Comparison of ENCODE assay signal across 1 cellular context in the genomic region with DNA sequence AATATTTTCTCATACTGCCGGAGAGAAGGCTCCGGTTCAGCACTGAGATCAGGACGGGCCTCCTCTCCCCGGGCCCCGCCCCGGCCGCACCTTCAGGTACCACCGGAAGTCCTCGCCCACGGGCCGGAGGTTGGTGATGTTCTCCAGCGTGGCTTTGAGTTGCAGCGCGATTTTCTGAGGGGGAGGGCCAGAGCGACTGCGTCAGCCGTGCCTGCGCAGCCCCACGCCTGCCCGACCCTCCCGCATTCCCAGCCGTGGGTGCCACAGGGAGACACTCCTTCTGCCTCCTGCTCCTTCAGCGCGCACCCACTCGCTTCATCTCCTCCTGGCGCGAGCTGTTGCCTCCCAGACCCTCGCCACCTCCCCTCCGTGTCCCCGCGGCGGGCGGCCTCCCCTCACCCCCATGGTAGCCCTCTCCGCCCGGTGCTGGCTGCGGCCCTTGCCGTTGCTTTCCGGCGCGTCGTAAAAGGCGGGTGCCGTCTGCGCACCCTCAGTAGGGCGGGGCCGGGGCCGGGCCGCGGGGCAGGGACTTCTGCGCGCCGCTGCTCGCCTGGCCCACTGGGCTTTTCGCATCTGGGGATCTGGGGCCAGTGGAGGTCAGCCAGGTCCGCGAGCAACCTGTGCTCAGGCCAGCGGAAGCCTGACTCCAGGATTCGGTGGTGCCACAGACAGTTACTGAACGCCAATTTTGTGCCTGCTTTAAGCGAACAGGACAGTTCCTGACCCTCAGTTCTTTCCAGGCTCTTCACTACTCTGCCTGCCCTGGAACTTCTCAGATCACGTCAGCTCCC.
TF ChIP-seq lines count a peak whose summit lies in the region.

A gene (minus strand): TSS at position 464 of the 791 bp plus-strand sequence. CDS start 59 bp downstream, at position 405.

TF ChIP-seq in HepG2, 621 proteins besides CTCF, POLR2A, EP300 and RAD21 (continued from another document and continues in another):
- TF ChIP-seq, protein P1, sequence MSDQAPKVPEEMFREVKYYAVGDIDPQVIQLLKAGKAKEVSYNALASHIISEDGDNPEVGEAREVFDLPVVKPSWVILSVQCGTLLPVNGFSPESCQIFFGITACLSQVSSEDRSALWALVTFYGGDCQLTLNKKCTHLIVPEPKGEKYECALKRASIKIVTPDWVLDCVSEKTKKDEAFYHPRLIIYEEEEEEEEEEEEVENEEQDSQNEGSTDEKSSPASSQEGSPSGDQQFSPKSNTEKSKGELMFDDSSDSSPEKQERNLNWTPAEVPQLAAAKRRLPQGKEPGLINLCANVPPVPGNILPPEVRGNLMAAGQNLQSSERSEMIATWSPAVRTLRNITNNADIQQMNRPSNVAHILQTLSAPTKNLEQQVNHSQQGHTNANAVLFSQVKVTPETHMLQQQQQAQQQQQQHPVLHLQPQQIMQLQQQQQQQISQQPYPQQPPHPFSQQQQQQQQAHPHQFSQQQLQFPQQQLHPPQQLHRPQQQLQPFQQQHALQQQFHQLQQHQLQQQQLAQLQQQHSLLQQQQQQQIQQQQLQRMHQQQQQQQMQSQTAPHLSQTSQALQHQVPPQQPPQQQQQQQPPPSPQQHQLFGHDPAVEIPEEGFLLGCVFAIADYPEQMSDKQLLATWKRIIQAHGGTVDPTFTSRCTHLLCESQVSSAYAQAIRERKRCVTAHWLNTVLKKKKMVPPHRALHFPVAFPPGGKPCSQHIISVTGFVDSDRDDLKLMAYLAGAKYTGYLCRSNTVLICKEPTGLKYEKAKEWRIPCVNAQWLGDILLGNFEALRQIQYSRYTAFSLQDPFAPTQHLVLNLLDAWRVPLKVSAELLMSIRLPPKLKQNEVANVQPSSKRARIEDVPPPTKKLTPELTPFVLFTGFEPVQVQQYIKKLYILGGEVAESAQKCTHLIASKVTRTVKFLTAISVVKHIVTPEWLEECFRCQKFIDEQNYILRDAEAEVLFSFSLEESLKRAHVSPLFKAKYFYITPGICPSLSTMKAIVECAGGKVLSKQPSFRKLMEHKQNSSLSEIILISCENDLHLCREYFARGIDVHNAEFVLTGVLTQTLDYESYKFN (CRISPR knock-in tag; conservative IDR thresholded peaks at IDR 0.05) = peak; percentile 68
- TF ChIP-seq RBAK (CRISPR knock-in tag; IDR thresholded peaks at IDR 0.05) = no peak; the same call in 1 of the 2 replicates
- 0 out of 2 replicates have a peak, but pooled peaks have one; percentile 31 for TF ChIP-seq SIX4 (CRISPR knock-in tag; IDR thresholded peaks at IDR 0.05)
- TF ChIP-seq, protein P2, sequence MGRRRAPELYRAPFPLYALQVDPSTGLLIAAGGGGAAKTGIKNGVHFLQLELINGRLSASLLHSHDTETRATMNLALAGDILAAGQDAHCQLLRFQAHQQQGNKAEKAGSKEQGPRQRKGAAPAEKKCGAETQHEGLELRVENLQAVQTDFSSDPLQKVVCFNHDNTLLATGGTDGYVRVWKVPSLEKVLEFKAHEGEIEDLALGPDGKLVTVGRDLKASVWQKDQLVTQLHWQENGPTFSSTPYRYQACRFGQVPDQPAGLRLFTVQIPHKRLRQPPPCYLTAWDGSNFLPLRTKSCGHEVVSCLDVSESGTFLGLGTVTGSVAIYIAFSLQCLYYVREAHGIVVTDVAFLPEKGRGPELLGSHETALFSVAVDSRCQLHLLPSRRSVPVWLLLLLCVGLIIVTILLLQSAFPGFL (CRISPR knock-in tag; IDR thresholded peaks at IDR 0.05) = 0 out of 2 replicates have a peak, but pooled peaks have one; percentile 83
- TF ChIP-seq, protein P3, sequence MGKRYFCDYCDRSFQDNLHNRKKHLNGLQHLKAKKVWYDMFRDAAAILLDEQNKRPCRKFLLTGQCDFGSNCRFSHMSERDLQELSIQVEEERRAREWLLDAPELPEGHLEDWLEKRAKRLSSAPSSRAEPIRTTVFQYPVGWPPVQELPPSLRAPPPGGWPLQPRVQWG (CRISPR knock-in tag; IDR thresholded peaks at IDR 0.05; ENCODE audit: borderline replicate concordance, low read depth) = no peak
- peak; percentile 67 for TF ChIP-seq ZNF124 (CRISPR knock-in tag; IDR thresholded peaks at IDR 0.05)
- TF ChIP-seq ELF4 (CRISPR knock-in tag; IDR thresholded peaks at IDR 0.05; ENCODE audit: borderline replicate concordance) = 0 out of 2 replicates have a peak, but pooled peaks have one; percentile 47
- peak; percentile 19 for TF ChIP-seq PHF5A (CRISPR knock-in tag; IDR thresholded peaks at IDR 0.05; ENCODE audit: low read depth, unreplicated experiment)
- TF ChIP-seq, protein P4, sequence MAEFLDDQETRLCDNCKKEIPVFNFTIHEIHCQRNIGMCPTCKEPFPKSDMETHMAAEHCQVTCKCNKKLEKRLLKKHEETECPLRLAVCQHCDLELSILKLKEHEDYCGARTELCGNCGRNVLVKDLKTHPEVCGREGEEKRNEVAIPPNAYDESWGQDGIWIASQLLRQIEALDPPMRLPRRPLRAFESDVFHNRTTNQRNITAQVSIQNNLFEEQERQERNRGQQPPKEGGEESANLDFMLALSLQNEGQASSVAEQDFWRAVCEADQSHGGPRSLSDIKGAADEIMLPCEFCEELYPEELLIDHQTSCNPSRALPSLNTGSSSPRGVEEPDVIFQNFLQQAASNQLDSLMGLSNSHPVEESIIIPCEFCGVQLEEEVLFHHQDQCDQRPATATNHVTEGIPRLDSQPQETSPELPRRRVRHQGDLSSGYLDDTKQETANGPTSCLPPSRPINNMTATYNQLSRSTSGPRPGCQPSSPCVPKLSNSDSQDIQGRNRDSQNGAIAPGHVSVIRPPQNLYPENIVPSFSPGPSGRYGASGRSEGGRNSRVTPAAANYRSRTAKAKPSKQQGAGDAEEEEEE (CRISPR knock-in tag; IDR thresholded peaks at IDR 0.05; ENCODE audit: borderline replicate concordance) = no peak
- TF ChIP-seq, protein P5, sequence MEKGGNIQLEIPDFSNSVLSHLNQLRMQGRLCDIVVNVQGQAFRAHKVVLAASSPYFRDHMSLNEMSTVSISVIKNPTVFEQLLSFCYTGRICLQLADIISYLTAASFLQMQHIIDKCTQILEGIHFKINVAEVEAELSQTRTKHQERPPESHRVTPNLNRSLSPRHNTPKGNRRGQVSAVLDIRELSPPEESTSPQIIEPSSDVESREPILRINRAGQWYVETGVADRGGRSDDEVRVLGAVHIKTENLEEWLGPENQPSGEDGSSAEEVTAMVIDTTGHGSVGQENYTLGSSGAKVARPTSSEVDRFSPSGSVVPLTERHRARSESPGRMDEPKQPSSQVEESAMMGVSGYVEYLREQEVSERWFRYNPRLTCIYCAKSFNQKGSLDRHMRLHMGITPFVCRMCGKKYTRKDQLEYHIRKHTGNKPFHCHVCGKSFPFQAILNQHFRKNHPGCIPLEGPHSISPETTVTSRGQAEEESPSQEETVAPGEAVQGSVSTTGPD (CRISPR knock-in tag; IDR thresholded peaks at IDR 0.05) = 0 out of 2 replicates have a peak, but pooled peaks have one; percentile 0
- TF ChIP-seq, protein P6, sequence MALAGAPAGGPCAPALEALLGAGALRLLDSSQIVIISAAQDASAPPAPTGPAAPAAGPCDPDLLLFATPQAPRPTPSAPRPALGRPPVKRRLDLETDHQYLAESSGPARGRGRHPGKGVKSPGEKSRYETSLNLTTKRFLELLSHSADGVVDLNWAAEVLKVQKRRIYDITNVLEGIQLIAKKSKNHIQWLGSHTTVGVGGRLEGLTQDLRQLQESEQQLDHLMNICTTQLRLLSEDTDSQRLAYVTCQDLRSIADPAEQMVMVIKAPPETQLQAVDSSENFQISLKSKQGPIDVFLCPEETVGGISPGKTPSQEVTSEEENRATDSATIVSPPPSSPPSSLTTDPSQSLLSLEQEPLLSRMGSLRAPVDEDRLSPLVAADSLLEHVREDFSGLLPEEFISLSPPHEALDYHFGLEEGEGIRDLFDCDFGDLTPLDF (CRISPR knock-in tag; IDR thresholded peaks at IDR 0.05) = peak; percentile 88
- peak; percentile 69; the same call in 1 of the 2 replicates for TF ChIP-seq ZNF879 (CRISPR knock-in tag; IDR thresholded peaks at IDR 0.05)
- TF ChIP-seq HMGA1 (CRISPR knock-in tag; conservative IDR thresholded peaks at IDR 0.05) = no peak
- no peak for TF ChIP-seq MAFK (conservative IDR thresholded peaks at IDR 0.05 in 1 of 2, IDR thresholded peaks at IDR 0.05 in 1 of 2; ENCODE audit: low read length in 2 of 2)
- TF ChIP-seq, protein P7, sequence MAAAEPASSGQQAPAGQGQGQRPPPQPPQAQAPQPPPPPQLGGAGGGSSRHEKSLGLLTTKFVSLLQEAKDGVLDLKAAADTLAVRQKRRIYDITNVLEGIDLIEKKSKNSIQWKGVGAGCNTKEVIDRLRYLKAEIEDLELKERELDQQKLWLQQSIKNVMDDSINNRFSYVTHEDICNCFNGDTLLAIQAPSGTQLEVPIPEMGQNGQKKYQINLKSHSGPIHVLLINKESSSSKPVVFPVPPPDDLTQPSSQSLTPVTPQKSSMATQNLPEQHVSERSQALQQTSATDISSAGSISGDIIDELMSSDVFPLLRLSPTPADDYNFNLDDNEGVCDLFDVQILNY (CRISPR knock-in tag; conservative IDR thresholded peaks at IDR 0.05) = peak; percentile 71
- TF ChIP-seq ZNF570 (CRISPR knock-in tag; IDR thresholded peaks at IDR 0.05; ENCODE audit: borderline replicate concordance) = no peak
- TF ChIP-seq FOXK2 (IDR thresholded peaks at IDR 0.05) = no peak
- no peak for TF ChIP-seq ZNF841 (CRISPR knock-in tag; IDR thresholded peaks at IDR 0.05; ENCODE audit: borderline replicate concordance)
- TF ChIP-seq GPN1 (CRISPR knock-in tag; IDR thresholded peaks at IDR 0.05; ENCODE audit: borderline replicate concordance) = no peak
- TF ChIP-seq, protein P8, sequence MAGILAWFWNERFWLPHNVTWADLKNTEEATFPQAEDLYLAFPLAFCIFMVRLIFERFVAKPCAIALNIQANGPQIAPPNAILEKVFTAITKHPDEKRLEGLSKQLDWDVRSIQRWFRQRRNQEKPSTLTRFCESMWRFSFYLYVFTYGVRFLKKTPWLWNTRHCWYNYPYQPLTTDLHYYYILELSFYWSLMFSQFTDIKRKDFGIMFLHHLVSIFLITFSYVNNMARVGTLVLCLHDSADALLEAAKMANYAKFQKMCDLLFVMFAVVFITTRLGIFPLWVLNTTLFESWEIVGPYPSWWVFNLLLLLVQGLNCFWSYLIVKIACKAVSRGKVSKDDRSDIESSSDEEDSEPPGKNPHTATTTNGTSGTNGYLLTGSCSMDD (CRISPR knock-in tag; IDR thresholded peaks at IDR 0.05) = peak; percentile 57; the same call in 1 of the 2 replicates
- peak; percentile 56; the same call in 1 of the 2 replicates for TF ChIP-seq ARHGAP35 (CRISPR knock-in tag; IDR thresholded peaks at IDR 0.05; ENCODE audit: borderline replicate concordance)
- TF ChIP-seq ZFP62 (CRISPR knock-in tag; IDR thresholded peaks at IDR 0.05) = no peak
- peak; percentile 70; the same call in 1 of the 2 replicates for TF ChIP-seq ARNTL (CRISPR knock-in tag; IDR thresholded peaks at IDR 0.05)
- TF ChIP-seq SMARCC2 (IDR thresholded peaks at IDR 0.05) = no peak
- peak; percentile 66 for TF ChIP-seq POGZ (CRISPR knock-in tag; IDR thresholded peaks at IDR 0.05)
- TF ChIP-seq, protein P9, sequence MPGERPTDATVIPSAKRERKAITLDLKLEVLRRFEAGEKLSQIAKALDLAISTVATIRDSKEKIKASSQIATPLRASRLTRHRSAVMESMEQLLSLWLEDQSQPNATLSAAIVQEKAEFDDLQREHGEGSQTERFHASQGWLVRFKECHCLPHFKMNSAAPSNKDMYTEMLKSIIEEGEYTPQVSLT (CRISPR knock-in tag; IDR thresholded peaks at IDR 0.05; ENCODE audit: borderline replicate concordance, low read depth) = no peak
- TF ChIP-seq, protein P10, sequence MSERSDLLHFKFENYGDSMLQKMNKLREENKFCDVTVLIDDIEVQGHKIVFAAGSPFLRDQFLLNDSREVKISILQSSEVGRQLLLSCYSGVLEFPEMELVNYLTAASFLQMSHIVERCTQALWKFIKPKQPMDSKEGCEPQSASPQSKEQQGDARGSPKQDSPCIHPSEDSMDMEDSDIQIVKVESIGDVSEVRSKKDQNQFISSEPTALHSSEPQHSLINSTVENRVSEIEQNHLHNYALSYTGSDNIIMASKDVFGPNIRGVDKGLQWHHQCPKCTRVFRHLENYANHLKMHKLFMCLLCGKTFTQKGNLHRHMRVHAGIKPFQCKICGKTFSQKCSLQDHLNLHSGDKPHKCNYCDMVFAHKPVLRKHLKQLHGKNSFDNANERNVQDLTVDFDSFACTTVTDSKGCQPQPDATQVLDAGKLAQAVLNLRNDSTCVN (CRISPR knock-in tag; IDR thresholded peaks at IDR 0.05; ENCODE audit: borderline replicate concordance) = peak; percentile 50; the same call in 1 of the 2 replicates
- no peak for TF ChIP-seq MTA3 (CRISPR knock-in tag; IDR thresholded peaks at IDR 0.05)
- TF ChIP-seq ZNF816 (CRISPR knock-in tag; IDR thresholded peaks at IDR 0.05; ENCODE audit: borderline replicate concordance) = peak; percentile 78; the same call in 1 of the 2 replicates
- no peak for TF ChIP-seq MAFG (CRISPR knock-in tag; IDR thresholded peaks at IDR 0.05)
- TF ChIP-seq ONECUT2 (CRISPR knock-in tag; IDR thresholded peaks at IDR 0.05) = no peak
- TF ChIP-seq ZNF782 (CRISPR knock-in tag; IDR thresholded peaks at IDR 0.05; ENCODE audit: borderline replicate concordance) = peak; percentile 87; the same call in 1 of the 2 replicates
- TF ChIP-seq ZNF230 (CRISPR knock-in tag; IDR thresholded peaks at IDR 0.05) = peak; percentile 50; the same call in 1 of the 2 replicates
- 0 out of 2 replicates have a peak, but pooled peaks have one; percentile 27 for TF ChIP-seq ZNF446 (CRISPR knock-in tag; IDR thresholded peaks at IDR 0.05)
- TF ChIP-seq TBX2 (CRISPR knock-in tag; IDR thresholded peaks at IDR 0.05; ENCODE audit: borderline replicate concordance) = peak; percentile 88
- TF ChIP-seq TBP (CRISPR knock-in tag; IDR thresholded peaks at IDR 0.05) = no peak
- no peak for TF ChIP-seq ZFAT (CRISPR knock-in tag; conservative IDR thresholded peaks at IDR 0.05)
- peak; percentile 68; the same call in 1 of the 2 replicates for TF ChIP-seq ETV6 (CRISPR knock-in tag; conservative IDR thresholded peaks at IDR 0.05)
- TF ChIP-seq, protein P11, sequence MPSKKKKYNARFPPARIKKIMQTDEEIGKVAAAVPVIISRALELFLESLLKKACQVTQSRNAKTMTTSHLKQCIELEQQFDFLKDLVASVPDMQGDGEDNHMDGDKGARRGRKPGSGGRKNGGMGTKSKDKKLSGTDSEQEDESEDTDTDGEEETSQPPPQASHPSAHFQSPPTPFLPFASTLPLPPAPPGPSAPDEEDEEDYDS (CRISPR knock-in tag; IDR thresholded peaks at IDR 0.05) = peak; percentile 87
- no peak for TF ChIP-seq PAF1 (CRISPR knock-in tag; IDR thresholded peaks at IDR 0.05)
- peak; percentile 87 for TF ChIP-seq ZNF768 (CRISPR knock-in tag; IDR thresholded peaks at IDR 0.05)
- TF ChIP-seq HDAC1 (CRISPR knock-in tag; IDR thresholded peaks at IDR 0.05) = peak; percentile 96
- TF ChIP-seq THYN1 (CRISPR knock-in tag; IDR thresholded peaks at IDR 0.05; ENCODE audit: borderline replicate concordance, low read depth) = no peak
- peak; percentile 81 for TF ChIP-seq ZNF761 (CRISPR knock-in tag; conservative IDR thresholded peaks at IDR 0.05)
- TF ChIP-seq, protein P12, sequence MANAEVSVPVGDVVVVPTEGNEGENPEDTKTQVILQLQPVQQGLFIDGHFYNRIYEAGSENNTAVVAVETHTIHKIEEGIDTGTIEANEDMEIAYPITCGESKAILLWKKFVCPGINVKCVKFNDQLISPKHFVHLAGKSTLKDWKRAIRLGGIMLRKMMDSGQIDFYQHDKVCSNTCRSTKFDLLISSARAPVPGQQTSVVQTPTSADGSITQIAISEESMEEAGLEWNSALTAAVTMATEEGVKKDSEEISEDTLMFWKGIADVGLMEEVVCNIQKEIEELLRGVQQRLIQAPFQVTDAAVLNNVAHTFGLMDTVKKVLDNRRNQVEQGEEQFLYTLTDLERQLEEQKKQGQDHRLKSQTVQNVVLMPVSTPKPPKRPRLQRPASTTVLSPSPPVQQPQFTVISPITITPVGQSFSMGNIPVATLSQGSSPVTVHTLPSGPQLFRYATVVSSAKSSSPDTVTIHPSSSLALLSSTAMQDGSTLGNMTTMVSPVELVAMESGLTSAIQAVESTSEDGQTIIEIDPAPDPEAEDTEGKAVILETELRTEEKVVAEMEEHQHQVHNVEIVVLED (CRISPR knock-in tag; IDR thresholded peaks at IDR 0.05; ENCODE audit: borderline replicate concordance) = peak; percentile 92
